Comparison of ENCODE assay signal across 9 cellular contexts in genomic region chr6:97053643-97054411, GRCh38.
DNase-seq lines count a peak whose midpoint lies in the region; ATAC-seq, FAIRE-seq and TF ChIP-seq lines count a peak whose summit lies in the region.
"Had no signal": no experiment of that assay in that cellular context is flagged by ENCODE, and none has a peak within 500 bp of the region (broad histone marks: within the 10 kb centered on the region; RNA-seq: fewer than 3 reads in every experiment).

No MANE protein-coding gene starts in this region.

- no peaks in the 10 kb centered on the region for H3K4me1 ChIP-seq in H1 (replicated peaks in 1 of 4; ENCODE audit: control insufficient read depth in 3 of 4, insufficient read depth in 4 of 4, low read length in 3 of 4)

- CTCF ChIA-PET in H1 (lab: Charles Lee; ENCODE audit: partially characterized antibody) = interaction anchor here (0.9 to 1.0 kb wide), 2 partner anchors 151 to 154 kb away, joined by 3 to 4 read pairs; no protein-coding TSS in a partner anchor

- FAIRE-seq in H1 (lab: Jason Lieb, UNC) = no peak

- no peak overlapping the region for H3K4me2 ChIP-seq in H1 (ENCODE audit: insufficient read depth in 1 of 2, low read depth in 2 of 2, low read length in 2 of 2)

- no peak overlapping the region for H3K23ac ChIP-seq in H1 (ENCODE audit: insufficient read length)

- H3K23me2 ChIP-seq in H1 (ENCODE audit: low read depth, low read length) = no peaks in the 10 kb centered on the region; the same call in 1 of the 2 replicates

- no peaks in the 10 kb centered on the region for H3K79me2 ChIP-seq in H1 (ENCODE audit: control insufficient read depth in 1 of 2, insufficient read depth in 2 of 2, low read length in 2 of 2)

- H3K27ac ChIP-seq in H1 (ENCODE audit: low read depth, low read length) = no peak overlapping the region

- no peak overlapping the region for H4K8ac ChIP-seq in H1 (ENCODE audit: extremely low read depth, insufficient read depth, low read length)

- H2BK20ac ChIP-seq in H1 (ENCODE audit: low read length) = no peak overlapping the region

- no peak overlapping the region for H3K14ac ChIP-seq in H1 (ENCODE audit: insufficient read length)

- H2AK5ac ChIP-seq in H1 (ENCODE audit: low read depth, low read length) = no peak overlapping the region

- peaks cover 7% of the 10 kb centered on the region for H3K4me1 Mint-ChIP-seq in progenitor cell of endocrine pancreas (ENCODE audit: low read depth)
- peaks cover 10% of the 10 kb centered on the region for H3K4me1 Mint-ChIP-seq in activated CD4-positive, alpha-beta T cell treated with anti-CD3 and anti-CD28 coated beads, Interleukin-2, amount 10 ng/mL, durations not matched to agents 24 days and 14 days

- peak in 1 of 2 experiments; percentile 55; a peak in 3 of 4 replicates for TF ChIP-seq RAD21 in H1 (IDR thresholded peaks at IDR 0.05 in 1 of 2, conservative IDR thresholded peaks at IDR 0.05 in 1 of 2; ENCODE audit: low read depth in 2 of 2, low read length in 2 of 2)

- H3K36me3 Mint-ChIP-seq in progenitor cell of endocrine pancreas (ENCODE audit: insufficient read depth) = no peaks in the 10 kb centered on the region
- H3K36me3 Mint-ChIP-seq in activated CD4-positive, alpha-beta T cell treated with anti-CD3 and anti-CD28 coated beads, Interleukin-2, amount 10 ng/mL, durations not matched to agents 24 days and 14 days (ENCODE audit: low read depth) = no peaks in the 10 kb centered on the region

- H2BK120ac ChIP-seq in H1 (replicated peaks; ENCODE audit: low read depth, low read length) = no peak overlapping the region

- no peak overlapping the region for H2BK15ac ChIP-seq in H1 (ENCODE audit: low read length)

- TF ChIP-seq CTCF in GM10266 (IDR thresholded peaks at IDR 0.05; ENCODE audit: control insufficient read depth, insufficient read depth, low read depth, missing control alignments) (peak; percentile 51), H1 (IDR thresholded peaks at IDR 0.05; ENCODE audit: control extremely low read depth in 1 of 3, insufficient read depth in 1 of 3, low read depth in 1 of 3, low read length in 3 of 3) (peak in 2 of 3 experiments; percentile 28; a peak in 2 of 4 replicates), progenitor cell of endocrine pancreas (IDR thresholded peaks at IDR 0.05; ENCODE audit: unreplicated experiment) (peak; percentile 79)

- no peak overlapping the region for H3K4ac ChIP-seq in H1 (replicated peaks; ENCODE audit: insufficient read length, low read depth, low read length)

- H3K36me3 ChIP-seq in H1 (ENCODE audit: control insufficient read depth in 2 of 4, insufficient read depth in 4 of 4, low read length in 3 of 4) = no peaks in the 10 kb centered on the region

- H3K56ac ChIP-seq in H1 (replicated peaks; ENCODE audit: insufficient read length, low read depth, low read length) = no peak overlapping the region

- no peak overlapping the region for H3K4me3 ChIP-seq in H1 (ENCODE audit: extremely low read depth in 1 of 4, insufficient read depth in 2 of 4, low read depth in 3 of 4, low read length in 4 of 4)
- H3K4me3 ChIP-seq: lung had no signal

- H3K4me3 Mint-ChIP-seq in progenitor cell of endocrine pancreas (ENCODE audit: low read depth) = no peak overlapping the region
- H3K4me3 Mint-ChIP-seq in activated CD4-positive, alpha-beta T cell treated with anti-CD3 and anti-CD28 coated beads, Interleukin-2, amount 10 ng/mL, durations not matched to agents 24 days and 14 days = no peak overlapping the region

- POLR2A ChIA-PET in H1 (lab: Charles Lee; ENCODE audit: partially characterized antibody) = no interaction called here

- no peak overlapping the region for H3K27ac Mint-ChIP-seq in progenitor cell of endocrine pancreas
- no peak overlapping the region for H3K27ac Mint-ChIP-seq in activated CD4-positive, alpha-beta T cell treated with anti-CD3 and anti-CD28 coated beads, Interleukin-2, amount 10 ng/mL, durations not matched to agents 24 days and 14 days

- no peak overlapping the region for H2AFZ ChIP-seq in H1 (ENCODE audit: low read length)

- no peak for ATAC-seq in HG02642 (IDR thresholded peaks at IDR 0.05; ENCODE audit: poor library complexity, unreplicated experiment)
- no peak for ATAC-seq in GM19452 (IDR thresholded peaks at IDR 0.05; ENCODE audit: unreplicated experiment)

- no peak overlapping the region for H2BK5ac ChIP-seq in H1 (ENCODE audit: low read depth, low read length)

- H4K20me1 ChIP-seq in H1 (replicated peaks in 1 of 2; ENCODE audit: control insufficient read depth in 1 of 2, insufficient read depth in 2 of 2, low read length in 2 of 2) = no peaks in the 10 kb centered on the region

- no peaks in the 10 kb centered on the region for H3K79me1 ChIP-seq in H1 (ENCODE audit: low read depth, low read length)

- H3K27me3 Mint-ChIP-seq in progenitor cell of endocrine pancreas = peaks cover 2% of the 10 kb centered on the region
- peaks cover 2% of the 10 kb centered on the region for H3K27me3 Mint-ChIP-seq in activated CD4-positive, alpha-beta T cell treated with anti-CD3 and anti-CD28 coated beads, Interleukin-2, amount 10 ng/mL, durations not matched to agents 24 days and 14 days

- no peak overlapping the region for H4K91ac ChIP-seq in H1 (replicated peaks; ENCODE audit: insufficient read length, low read length)

- no peaks in the 10 kb centered on the region for H3K9me3 ChIP-seq in H1 (ENCODE audit: insufficient read depth in 2 of 2, low read depth in 1 of 2, low read length in 1 of 2)

- no peak overlapping the region for H4K5ac ChIP-seq in H1 (ENCODE audit: insufficient read length, low read depth, low read length)

- intact Hi-C loops in activated CD4-positive, alpha-beta T cell treated with anti-CD3 and anti-CD28 coated beads, Interleukin-2, amount 10 ng/mL, durations not matched to agents 24 days and 14 days (cut with micrococcal nuclease) = loop anchor here (10.0 kb wide), 1 partner anchor 1849 kb away; no protein-coding TSS in a partner anchor

- H2BK12ac ChIP-seq in H1 (ENCODE audit: low read depth, low read length) = no peak overlapping the region

- TF ChIP-seq POLR2A in H1 (IDR thresholded peaks at IDR 0.05; ENCODE audit: control extremely low read depth in 1 of 2, low read depth in 2 of 2, low read length in 2 of 2) = no peak

- H3K18ac ChIP-seq in H1 (ENCODE audit: extremely low read depth, low read length) = no peak overlapping the region

- no peaks in the 10 kb centered on the region for H3K9me3 Mint-ChIP-seq in progenitor cell of endocrine pancreas (ENCODE audit: low read depth)
- no peaks in the 10 kb centered on the region for H3K9me3 Mint-ChIP-seq in activated CD4-positive, alpha-beta T cell treated with anti-CD3 and anti-CD28 coated beads, Interleukin-2, amount 10 ng/mL, durations not matched to agents 24 days and 14 days

- H3K27me3 ChIP-seq in H1 (replicated peaks in 1 of 4; ENCODE audit: control insufficient read depth in 3 of 4, extremely low read depth in 1 of 4, insufficient read depth in 3 of 4, low read length in 3 of 4) = no peaks in the 10 kb centered on the region

- DNase-seq in GM10266 (ENCODE audit: extremely low spot score) (no peak), NCI-H2227 (lab: John Stamatoyannopoulos, UW; ENCODE audit: unreplicated experiment) (peak; percentile 3), H1 (ENCODE audit: low read depth in 1 of 2, low spot score in 2 of 2) (no peak), progenitor cell of endocrine pancreas (ENCODE audit: low spot score, unreplicated experiment) (no peak), activated gamma-delta T cell treated with Interleukin-2 at 50 U/mL for 16 hours (no peak)
- DNase-seq in activated CD4-positive, alpha-beta T cell treated with anti-CD3 and anti-CD28 coated beads, Interleukin-2, amount 10 ng/mL, durations not matched to agents 24 days and 14 days = no peak

- TF ChIP-seq EP300 in H1 (IDR thresholded peaks at IDR 0.05; ENCODE audit: borderline replicate concordance in 1 of 2, low read depth in 2 of 2, low read length in 2 of 2) = no peak

- H3K9ac ChIP-seq in H1 (replicated peaks in 1 of 4; ENCODE audit: extremely low read depth in 1 of 4, low read depth in 3 of 4, low read length in 3 of 4) = no peak overlapping the region

TF ChIP-seq in H1, 55 proteins besides CTCF, POLR2A, EP300 and RAD21:
- TF ChIP-seq BACH1 (IDR thresholded peaks at IDR 0.05; ENCODE audit: low read length) (0 out of 2 replicates have a peak, but pooled peaks have one; percentile 19), CBX8 (IDR thresholded peaks at IDR 0.05; ENCODE audit: borderline replicate concordance, low read depth, low read length) (no peak)

Comparison
In these comparisons a context has a peak if more than half of its experiments do, and no peak if none do; other contexts are left out.
1. CTCF ChIP-seq: peak in every context shown above with its lines; median percentile 79 in progenitor cell of endocrine pancreas; 51 in GM10266; 28 in H1.